In genomic region chr18:13680612-13681011, GRCh38 we compare ENCODE assay signal across 9 cellular contexts. TPM values are rescaled to one million over a fixed set of nuclear protein-coding genes. Genes with fewer than 3 reads are reported as not detected.
DNase-seq lines count a peak whose midpoint lies in the region; ATAC-seq, FAIRE-seq and TF ChIP-seq lines count a peak whose summit lies in the region.
"Had no signal": no experiment of that assay in that cellular context is flagged by ENCODE, and none has a peak within 500 bp of the region (broad histone marks: within the 10 kb centered on the region; RNA-seq: fewer than 3 reads in every experiment).

No MANE protein-coding gene starts in this region.

- DNase-seq in SKM-1 treated with dmso at 0.1 percent for 144 hours (lab: John Stamatoyannopoulos, UW; ENCODE audit: unreplicated experiment) (peak; percentile 15), SKM-1 (lab: John Stamatoyannopoulos, UW; ENCODE audit: unreplicated experiment) (no peak), PC-9 (no peak), Right ventricle myocardium superior (peak; percentile 56), small intestine (peak; percentile 37), NCI-H2196 treated with DMSO at 0.1 percent for 48 hours (lab: John Stamatoyannopoulos, UW; ENCODE audit: unreplicated experiment) (no peak)

- peaks cover 2% of the 10 kb centered on the region; the same call in 1 of the 2 replicates for H4K20me1 ChIP-seq in PC-9 (ENCODE audit: insufficient read depth)

- peak; percentile 59 for ATAC-seq in Right ventricle myocardium superior (ENCODE audit: poor library complexity)
- no peak for ATAC-seq in GM19455 (IDR thresholded peaks at IDR 0.05; ENCODE audit: unreplicated experiment)
- ATAC-seq in HG03520 (IDR thresholded peaks at IDR 0.05; ENCODE audit: unreplicated experiment) = no peak

- FAIRE-seq in small intestine (lab: Jason Lieb, UNC) = no peak

- H3K36me3 ChIP-seq in PC-9 (ENCODE audit: low read depth) (peaks cover 4% of the 10 kb centered on the region; the same call in 1 of the 2 replicates), small intestine (ENCODE audit: control insufficient read depth in 2 of 2, insufficient read depth in 2 of 2, low read length in 2 of 2) (peaks cover 0 to 2% of the 10 kb centered on the region in 2 donors)

- H3K27ac ChIP-seq in PC-9 = no peak overlapping the region
- H3K27ac ChIP-seq in small intestine (ENCODE audit: low read depth in 1 of 2, low read length in 1 of 2) = no peak overlapping the region
- H3K27ac ChIP-seq: BLaER1 treated with 17β-estradiol and CSF1 and Interleukin-3, amounts not matched to agents 10 nM and 100 nM had no signal

- 73 to 91% (median 77%) methylated on average over 5 of the region's 5 CpGs for WGBS in small intestine, 3 donors

- no TSS peak for BruUV-seq in PC-9 (replicated peaks; lab: Mats Ljungman, UMichigan)

- CTCF ChIA-PET in PC-9 (lab: Charles Lee) = no interaction called here

- H3K4me1 ChIP-seq in PC-9 (replicated peaks; ENCODE audit: insufficient read depth) = no peaks in the 10 kb centered on the region
- H3K4me1 ChIP-seq in small intestine (ENCODE audit: control insufficient read depth in 2 of 2, insufficient read depth in 1 of 2, low read depth in 1 of 2, low read length in 1 of 2) = no peaks in the 10 kb centered on the region

- H3K9me3 ChIP-seq in PC-9 (ENCODE audit: insufficient read depth, low read depth) (0 out of 2 replicates have a peak, but pooled peaks cover 4% of the 10 kb centered on the region), small intestine (ENCODE audit: control insufficient read depth, low read depth) (no peaks in the 10 kb centered on the region)

- TF ChIP-seq CTCF in PC-9 (conservative IDR thresholded peaks at IDR 0.05) = peak; percentile 57

- intact Hi-C loops in PC-9 (cut with micrococcal nuclease; ENCODE audit: unreplicated experiment) = no loop called here
- intact Hi-C loops in Right ventricle myocardium superior (cut with DNase I) = no loop called here

- no peaks in the 10 kb centered on the region for H3K9me2 ChIP-seq in PC-9 (ENCODE audit: insufficient read depth)

- H3K4me3 ChIP-seq in PC-9 (no peak overlapping the region), small intestine (ENCODE audit: low read depth in 1 of 2, low read length in 2 of 2) (no peak overlapping the region)
- H3K4me3 ChIP-seq: BLaER1 treated with 17β-estradiol and CSF1 and Interleukin-3, amounts not matched to agents 10 nM and 100 nM had no signal

- no peak overlapping the region for H2AFZ ChIP-seq in PC-9

- peaks cover 6% of the 10 kb centered on the region; the same call in 1 of the 2 replicates for H3F3A ChIP-seq in PC-9 (ENCODE audit: insufficient read depth, low read depth)

- no peaks in the 10 kb centered on the region for H3K27me3 ChIP-seq in PC-9 (ENCODE audit: insufficient read depth, low read depth)
- no peaks in the 10 kb centered on the region for H3K27me3 ChIP-seq in small intestine (ENCODE audit: control insufficient read depth in 2 of 2, insufficient read depth in 2 of 2, low read length in 2 of 2)
- H3K27me3 ChIP-seq: BLaER1 treated with 17β-estradiol and CSF1 and Interleukin-3, amounts not matched to agents 10 nM and 100 nM had no signal

- peaks cover 32% of the 10 kb centered on the region for H3K79me2 ChIP-seq in PC-9 (ENCODE audit: low read depth)

- POLR2A ChIA-PET in PC-9 (lab: Charles Lee; ENCODE audit: unreplicated experiment) = no interaction called here

- H3K4me2 ChIP-seq in PC-9 = no peak overlapping the region

RNA-seq across cellular contexts. Expression of gene FAM210A, which starts 45.7 kb away (rescaled TPM):
- total RNA-seq in PC-9 (2021) (27.3 and 29.3 TPM in 2 replicates), Right ventricle myocardium superior (62.1 TPM)
- 1 to 10 TPM; 4.3 to 9.9 (median 5.1) TPM for polyA plus RNA-seq in small intestine

RNA-seq across cellular contexts. Expression of gene RNMT, which starts 45.9 kb away (rescaled TPM):
- total RNA-seq in PC-9 (2021) (32.0 and 48.8 TPM in 2 replicates), Right ventricle myocardium superior (21.4 TPM)
- polyA plus RNA-seq in small intestine = 1 to 10 TPM; 8.4 to 9.8 (median 9.5) TPM

Comparison
In these comparisons a context has a peak if more than half of its experiments do, and no peak if none do; other contexts are left out.
1. DNase-seq: peak in SKM-1 treated with dmso at 0.1 percent for 144 hours (single experiment), Right ventricle myocardium superior (single experiment) and small intestine (single experiment); none in SKM-1 (single experiment), PC-9 (0 of 2) and NCI-H2196 treated with DMSO at 0.1 percent for 48 hours (single experiment).